ENCODE assay signal across 20 cellular contexts in the genomic region with DNA sequence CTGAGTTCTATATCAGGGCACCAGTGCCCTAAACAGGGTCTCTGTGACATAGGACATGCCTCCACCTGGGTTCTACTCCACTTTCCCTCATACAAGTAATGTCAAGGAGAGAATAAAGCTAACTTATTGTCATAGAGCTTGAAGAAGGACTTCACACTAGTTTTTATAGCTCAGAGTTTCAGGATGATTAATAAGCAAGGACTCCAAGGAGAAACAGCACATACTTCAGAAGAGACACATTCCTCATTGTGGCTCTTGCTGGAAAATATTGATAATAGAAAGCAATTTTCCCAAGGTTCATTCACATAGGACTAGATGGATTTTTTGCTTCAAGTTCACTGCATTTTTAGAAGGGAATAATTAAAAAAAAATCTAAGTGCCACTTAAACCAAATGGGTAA.
DNase-seq lines count a peak whose midpoint lies in the region; ATAC-seq and TF ChIP-seq lines count a peak whose summit lies in the region.
"Had no signal": no experiment of that assay in that cellular context is flagged by ENCODE, and none has a peak within 500 bp of the region (broad histone marks: within the 10 kb centered on the region; RNA-seq: fewer than 3 reads in every experiment).

No MANE protein-coding gene starts in this region.

- H3K27me3 Mint-ChIP-seq in osteocyte (ENCODE audit: unreplicated experiment) = no peaks in the 10 kb centered on the region
- H3K27me3 Mint-ChIP-seq: CD4-positive, CD25-positive, alpha-beta regulatory T cell; IgD-negative memory B cell had no signal

- H3K27ac Mint-ChIP-seq in osteocyte (ENCODE audit: unreplicated experiment) = peak overlapping the region; percentile 46
- H3K27ac Mint-ChIP-seq: CD4-positive, CD25-positive, alpha-beta regulatory T cell; H9; IgD-negative memory B cell had no signal

- H3K4me3 ChIP-seq in epithelial cell of esophagus (ENCODE audit: low read length) = no peak overlapping the region

- H3K9me3 Mint-ChIP-seq in osteocyte (ENCODE audit: unreplicated experiment) = peaks cover 7% of the 10 kb centered on the region
- H3K9me3 Mint-ChIP-seq: H9 had no signal

- no peak for TF ChIP-seq CTCF in epithelial cell of esophagus (IDR thresholded peaks at IDR 0.05; ENCODE audit: insufficient read depth, low read depth, low read length, missing control alignments)
- no peak for TF ChIP-seq CTCF in osteocyte (IDR thresholded peaks at IDR 0.05)

- peak; percentile 9 for DNase-seq in AG08395 (ENCODE audit: low spot score)
- DNase-seq in HT1080 (ENCODE audit: low read depth) = peak; percentile 1
- DNase-seq in epithelial cell of esophagus (ENCODE audit: low read depth) = peak; percentile 4
- no peak for DNase-seq in osteocyte (ENCODE audit: extremely low spot score, unreplicated experiment)
- no peak for DNase-seq in Kasumi-1 (lab: John Stamatoyannopoulos, UW)
- DNase-seq in cardiac septum (ENCODE audit: low spot score) = no peak
- DNase-seq in NCI-H510A (lab: John Stamatoyannopoulos, UW) = no peak
- DNase-seq: Calu3; CD4-positive, CD25-positive, alpha-beta regulatory T cell; DMS79; GF-D8; H9; MV-4-11; NCI-H1417 treated with DMSO at 0.1 percent for 48 hours; NCI-H2029; NCI-H2171 treated with DMSO at 0.1 percent for 48 hours; NCI-H510A treated with DMSO at 0.1 percent for 48 hours; SIG-M5 had no signal

- H3K4me3 Mint-ChIP-seq in osteocyte (ENCODE audit: unreplicated experiment) = no peak overlapping the region
- H3K4me3 Mint-ChIP-seq: CD4-positive, CD25-positive, alpha-beta regulatory T cell; H9; IgD-negative memory B cell had no signal

- no peaks in the 10 kb centered on the region for H3K36me3 Mint-ChIP-seq in osteocyte (ENCODE audit: unreplicated experiment)
- H3K36me3 Mint-ChIP-seq: CD4-positive, CD25-positive, alpha-beta regulatory T cell; IgD-negative memory B cell had no signal

- H3K4me1 Mint-ChIP-seq in osteocyte (ENCODE audit: unreplicated experiment) = peaks cover 33% of the 10 kb centered on the region
- H3K4me1 Mint-ChIP-seq: CD4-positive, CD25-positive, alpha-beta regulatory T cell; IgD-negative memory B cell had no signal

- intact Hi-C loops in cardiac septum (cut with DNase I) = no loop called here

- ATAC-seq in GM21367 (IDR thresholded peaks at IDR 0.05; ENCODE audit: unreplicated experiment) = no peak

Comparison
In these comparisons a context has a peak if more than half of its experiments do, and no peak if none do; other contexts are left out.
1. DNase-seq: peak in AG08395 (single experiment), HT1080 (single experiment) and epithelial cell of esophagus (single experiment); none in osteocyte (single experiment), Kasumi-1 (0 of 2), cardiac septum (single experiment) and NCI-H510A (single experiment).